In genomic region chr2:63334910-63335309, GRCh38 we compare ENCODE assay signal across 27 cellular contexts.
DNase-seq lines count a peak whose midpoint lies in the region; ATAC-seq, FAIRE-seq and TF ChIP-seq lines count a peak whose summit lies in the region.
"Had no signal": no experiment of that assay in that cellular context is flagged by ENCODE, and none has a peak within 500 bp of the region (broad histone marks: within the 10 kb centered on the region; RNA-seq: fewer than 3 reads in every experiment).

No MANE protein-coding gene starts in this region.

- H3K4me2 ChIP-seq in H9 (ENCODE audit: insufficient read depth, insufficient read length, low read length) (no peak overlapping the region), Loucy (ENCODE audit: low read depth, low read length, poor library complexity, severe bottlenecking) (peak overlapping the region; percentile 60), neuronal stem cell (ENCODE audit: insufficient read depth, low read length, poor library complexity, severe bottlenecking) (no peak overlapping the region)
- H3K4me2 ChIP-seq: A549; BLaER1 treated with 17β-estradiol and CSF1 and Interleukin-3, amounts not matched to agents 10 nM and 100 nM had no signal

- H3K9me3 ChIP-seq in H9 (ENCODE audit: control insufficient read depth, low read depth, low read length): no peaks in the 10 kb centered on the region
- no peaks in the 10 kb centered on the region for H3K9me3 ChIP-seq in Loucy (ENCODE audit: insufficient read depth, low read depth, low read length)
- peaks cover 11% of the 10 kb centered on the region for H3K9me3 ChIP-seq in endodermal cell (ENCODE audit: control insufficient read depth, low read length)
- H3K9me3 ChIP-seq in iPS-20b (ENCODE audit: insufficient read depth, low read depth, low read length): no peaks in the 10 kb centered on the region
- H3K9me3 ChIP-seq in gastrocnemius medialis: no peaks in the 10 kb centered on the region
- no peaks in the 10 kb centered on the region for H3K9me3 ChIP-seq in neuronal stem cell (replicated peaks in 1 of 2; ENCODE audit: control insufficient read depth in 2 of 2, insufficient read depth in 1 of 2, low read depth in 1 of 2, low read length in 2 of 2)
- H3K9me3 ChIP-seq in kidney (ENCODE audit: control insufficient read depth in 1 of 2, low read length in 2 of 2): no peaks in the 10 kb centered on the region
- H3K9me3 ChIP-seq: BE2C had no signal

- no peak for TF ChIP-seq CTCF in H9 (conservative IDR thresholded peaks at IDR 0.05)
- no peak for TF ChIP-seq CTCF in Loucy (conservative IDR thresholded peaks at IDR 0.05; ENCODE audit: low read length)
- TF ChIP-seq CTCF in endodermal cell (conservative IDR thresholded peaks at IDR 0.05): no peak
- TF ChIP-seq CTCF in gastrocnemius medialis (IDR thresholded peaks at IDR 0.05 in 4 of 5, conservative IDR thresholded peaks at IDR 0.05 in 1 of 5): no peak
- TF ChIP-seq CTCF in kidney (IDR thresholded peaks at IDR 0.05; ENCODE audit: borderline replicate concordance, extremely low read depth, insufficient read depth): no peak

- H3K79me2 ChIP-seq in H9 (ENCODE audit: insufficient read depth, low read length) (no peaks in the 10 kb centered on the region), Loucy (ENCODE audit: insufficient read depth, low read length) (no peaks in the 10 kb centered on the region)

- H3K14ac ChIP-seq in H9 (ENCODE audit: insufficient read depth, low read length): no peak overlapping the region
- H3K14ac ChIP-seq in neuronal stem cell (ENCODE audit: low read length): no peak overlapping the region

- H2AFZ ChIP-seq in H9 (ENCODE audit: low read length): no peak overlapping the region
- no peak overlapping the region for H2AFZ ChIP-seq in Loucy (ENCODE audit: low read length)
- no peak overlapping the region for H2AFZ ChIP-seq in neuronal stem cell (ENCODE audit: low read length)

- H3K23me2 ChIP-seq in H9 (ENCODE audit: insufficient read length, low read depth, low read length, poor library complexity, severe bottlenecking): no peaks in the 10 kb centered on the region

- in situ Hi-C loops in gastrocnemius medialis (cut with MboI; ENCODE audit: low sequenced_read_pairs in 4 of 4): no loop called here

- no peak overlapping the region for H2BK5ac ChIP-seq in H9 (ENCODE audit: insufficient read length, low read length)
- H2BK5ac ChIP-seq in neuronal stem cell (ENCODE audit: low read length): no peak overlapping the region

- H2BK15ac ChIP-seq in H9 (ENCODE audit: low read depth, low read length) (no peak overlapping the region), neuronal stem cell (ENCODE audit: low read length) (no peak overlapping the region)

- no CpG with 5 or more reads among the region's 1 CpG for WGBS in H9 (ENCODE audit: extremely low coverage, insufficient read length, low lambda C conversion rate)
- WGBS in endodermal cell (ENCODE audit: insufficient coverage in 1 of 2, insufficient read length in 1 of 2), 2 experiments: 33% methylated on average over 1 of the region's 1 CpG; no CpG with 5 or more reads in 1 of the 2 experiments
- WGBS in neuronal stem cell (ENCODE audit: extremely low coverage in 2 of 2, insufficient read length in 2 of 2, insufficient replicate concordance in 1 of 2), 2 donors: no CpG with 5 or more reads among the region's 1 CpG

- H4K8ac ChIP-seq in H9 (replicated peaks; ENCODE audit: insufficient read length, low read depth, low read length): no peak overlapping the region
- H4K8ac ChIP-seq in neuronal stem cell (ENCODE audit: low read depth, low read length): no peak overlapping the region

- H3K27ac Mint-ChIP-seq in H9 (peak overlapping the region; percentile 46 to 52 (median 47); a peak in 6 of 7 replicates), endodermal cell (no peak overlapping the region)
- no peak overlapping the region for H3K27ac Mint-ChIP-seq in activated naive CD8-positive, alpha-beta T cell treated with anti-CD3 and anti-CD28 coated beads for 36 hours
- H3K27ac Mint-ChIP-seq: CD14-positive monocyte; CD4-positive, alpha-beta T cell had no signal

- H4K5ac ChIP-seq in H9 (ENCODE audit: insufficient read length, low read depth, low read length): no peak overlapping the region

- H4K20me1 ChIP-seq in H9 (ENCODE audit: control insufficient read depth, insufficient read depth, insufficient read length) (no peaks in the 10 kb centered on the region), Loucy (ENCODE audit: insufficient read depth, low read length, poor library complexity, severe bottlenecking) (no peaks in the 10 kb centered on the region)
- H4K20me1 ChIP-seq: BLaER1 treated with 17β-estradiol and CSF1 and Interleukin-3, amounts not matched to agents 10 nM and 100 nM had no signal

- H4K91ac ChIP-seq in H9 (ENCODE audit: insufficient read length, low read depth, low read length): no peak overlapping the region
- no peak overlapping the region for H4K91ac ChIP-seq in neuronal stem cell (ENCODE audit: low read depth, low read length, poor library complexity)

- H3K27ac ChIP-seq in H9 (ENCODE audit: insufficient read length, low read depth, low read length): no peak overlapping the region
- H3K27ac ChIP-seq in endodermal cell (ENCODE audit: low read depth, low read length): no peak overlapping the region
- peak overlapping the region; percentile 78 for H3K27ac ChIP-seq in iPS-20b (ENCODE audit: low read length)
- H3K27ac ChIP-seq in gastrocnemius medialis: no peak overlapping the region
- H3K27ac ChIP-seq in neuronal stem cell (replicated peaks; ENCODE audit: low read length): no peak overlapping the region
- no peak overlapping the region for H3K27ac ChIP-seq in kidney (ENCODE audit: low read depth in 2 of 2, low read length in 2 of 2)
- H3K27ac ChIP-seq: A549; BLaER1 treated with 17β-estradiol and CSF1 and Interleukin-3, amounts not matched to agents 10 nM and 100 nM had no signal

- DNase-seq in H9 (no peak), endodermal cell (no peak), gastrocnemius medialis (no peak), neuronal stem cell (ENCODE audit: low spot score) (no peak), kidney (no peak)
- DNase-seq in activated naive CD8-positive, alpha-beta T cell treated with anti-CD3 and anti-CD28 coated beads for 36 hours: no peak
- DNase-seq: 8988T; ACHN; AML-193; BE2C; CD4-positive, alpha-beta T cell; CD8-positive, alpha-beta memory T cell; DMS 273 treated with DMSO at 0.1 percent for 48 hours; DMS79; EL; GDM1; GOT3; H7 had no signal

- H2BK120ac ChIP-seq in H9 (ENCODE audit: low read depth, low read length, poor library complexity, severe bottlenecking): no peak overlapping the region
- no peak overlapping the region for H2BK120ac ChIP-seq in neuronal stem cell (ENCODE audit: low read depth, low read length)

- peaks cover 2 to 6% of the 10 kb centered on the region in 2 experiments; a peak in 3 of 5 replicates for H3K9me3 Mint-ChIP-seq in H9
- peaks cover 13% of the 10 kb centered on the region for H3K9me3 Mint-ChIP-seq in endodermal cell
- peaks cover 14% of the 10 kb centered on the region for H3K9me3 Mint-ChIP-seq in activated naive CD8-positive, alpha-beta T cell treated with anti-CD3 and anti-CD28 coated beads for 36 hours

- H3K27me3 ChIP-seq in H9 (ENCODE audit: insufficient read depth, low read length) (no peaks in the 10 kb centered on the region), Loucy (ENCODE audit: insufficient read depth, low read length, poor library complexity, severe bottlenecking) (no peaks in the 10 kb centered on the region), endodermal cell (ENCODE audit: control insufficient read depth, insufficient read depth, low read length, poor library complexity, severe bottlenecking) (no peaks in the 10 kb centered on the region), iPS-20b (ENCODE audit: insufficient read depth, low read length) (no peaks in the 10 kb centered on the region), gastrocnemius medialis (no peaks in the 10 kb centered on the region), neuronal stem cell (ENCODE audit: control insufficient read depth in 3 of 3, insufficient read depth in 3 of 3, low read depth in 1 of 3, low read length in 3 of 3) (no peaks in the 10 kb centered on the region)
- H3K27me3 ChIP-seq: BE2C; BLaER1 treated with 17β-estradiol and CSF1 and Interleukin-3, amounts not matched to agents 10 nM and 100 nM had no signal

- H3K79me1 ChIP-seq in H9 (ENCODE audit: insufficient read depth, low read depth, low read length, poor library complexity, severe bottlenecking) (no peaks in the 10 kb centered on the region), neuronal stem cell (ENCODE audit: low read depth, low read length) (no peaks in the 10 kb centered on the region)

- no peak overlapping the region for H3K9ac ChIP-seq in H9 (ENCODE audit: extremely low read depth, insufficient read length, low read length)
- peak overlapping the region; percentile 17 for H3K9ac ChIP-seq in Loucy (ENCODE audit: low read depth, low read length, poor library complexity, severe bottlenecking)
- no peak overlapping the region for H3K9ac ChIP-seq in endodermal cell (ENCODE audit: extremely low read depth, low read length, poor library complexity, severe bottlenecking)
- H3K9ac ChIP-seq in iPS-20b (ENCODE audit: low read depth, low read length): peak overlapping the region; percentile 26; the same call in 1 of the 2 replicates
- H3K9ac ChIP-seq in neuronal stem cell (ENCODE audit: low read depth, low read length, poor library complexity): no peak overlapping the region
- H3K9ac ChIP-seq in kidney (ENCODE audit: low read length in 2 of 2): no peak overlapping the region
- H3K9ac ChIP-seq: BLaER1 treated with 17β-estradiol and CSF1 and Interleukin-3, amounts not matched to agents 10 nM and 100 nM had no signal

- H3K4ac ChIP-seq in H9 (ENCODE audit: low read depth, low read length): no peak overlapping the region
- H3K4ac ChIP-seq in neuronal stem cell (ENCODE audit: low read length): no peak overlapping the region

- no peaks in the 10 kb centered on the region for H3K9me2 ChIP-seq in Loucy (replicated peaks; ENCODE audit: low read depth, low read length)

- H2BK12ac ChIP-seq in H9 (ENCODE audit: insufficient read length, low read depth, low read length) (no peak overlapping the region), neuronal stem cell (ENCODE audit: low read length) (no peak overlapping the region)

- H3K23ac ChIP-seq in H9 (ENCODE audit: insufficient read length, low read depth, low read length): no peak overlapping the region
- no peak overlapping the region for H3K23ac ChIP-seq in neuronal stem cell (ENCODE audit: low read depth, low read length, poor library complexity)

- H3K18ac ChIP-seq in H9 (ENCODE audit: insufficient read length, low read depth, low read length) (no peak overlapping the region), neuronal stem cell (ENCODE audit: low read length) (no peak overlapping the region)

- H3K56ac ChIP-seq in H9 (ENCODE audit: insufficient read length, low read depth, low read length): no peak overlapping the region

- H3K36me3 ChIP-seq in Loucy (ENCODE audit: insufficient read depth, low read length) (no peaks in the 10 kb centered on the region), endodermal cell (ENCODE audit: control insufficient read depth, insufficient read depth, low read length) (no peaks in the 10 kb centered on the region), iPS-20b (ENCODE audit: insufficient read depth, low read depth, low read length) (no peaks in the 10 kb centered on the region), gastrocnemius medialis (no peaks in the 10 kb centered on the region), neuronal stem cell (replicated peaks in 1 of 2; ENCODE audit: control insufficient read depth in 2 of 2, insufficient read depth in 2 of 2, low read length in 2 of 2) (no peaks in the 10 kb centered on the region), kidney (ENCODE audit: control insufficient read depth in 1 of 2, insufficient read depth in 2 of 2, low read length in 2 of 2) (no peaks in the 10 kb centered on the region)
- H3K36me3 ChIP-seq: BE2C; BLaER1 treated with 17β-estradiol and CSF1 and Interleukin-3, amounts not matched to agents 10 nM and 100 nM had no signal

- no peak overlapping the region for H2AK5ac ChIP-seq in H9 (ENCODE audit: insufficient read length, low read length)
- H2AK5ac ChIP-seq in neuronal stem cell (ENCODE audit: low read depth, low read length): no peak overlapping the region

- H3K36me3 Mint-ChIP-seq in H9 (ENCODE audit: insufficient read depth in 1 of 3, low read depth in 3 of 3) (peaks cover 3 to 15% (median 9%) of the 10 kb centered on the region in 3 experiments; a peak in 5 of 7 replicates), endodermal cell (ENCODE audit: low read depth) (peaks cover 10% of the 10 kb centered on the region)
- peaks cover 13% of the 10 kb centered on the region for H3K36me3 Mint-ChIP-seq in activated naive CD8-positive, alpha-beta T cell treated with anti-CD3 and anti-CD28 coated beads for 36 hours
- H3K36me3 Mint-ChIP-seq: CD14-positive monocyte had no signal

- H2BK20ac ChIP-seq in H9 (ENCODE audit: low read depth, low read length, poor library complexity, severe bottlenecking): no peak overlapping the region

- H3K4me3 ChIP-seq in Loucy (ENCODE audit: low read length, poor library complexity, severe bottlenecking) (no peak overlapping the region), endodermal cell (ENCODE audit: low read length) (peak overlapping the region; percentile 50), iPS-20b (ENCODE audit: low read length) (peak overlapping the region; percentile 17), gastrocnemius medialis (no peak overlapping the region), neuronal stem cell (ENCODE audit: low read length in 2 of 2) (no peak overlapping the region), kidney (ENCODE audit: low read length in 2 of 2) (no peak overlapping the region)
- H3K4me3 ChIP-seq: A549; BLaER1 treated with 17β-estradiol and CSF1 and Interleukin-3, amounts not matched to agents 10 nM and 100 nM; GM12878 had no signal

- no peak for FAIRE-seq in kidney (lab: Jason Lieb, UNC)
- FAIRE-seq: A549, D721Med, GM12878, GM19239 had no signal

- peaks cover 34 to 38% of the 10 kb centered on the region in 2 experiments for H3K4me1 Mint-ChIP-seq in H9
- peaks cover 33% of the 10 kb centered on the region for H3K4me1 Mint-ChIP-seq in endodermal cell
- H3K4me1 Mint-ChIP-seq in activated naive CD8-positive, alpha-beta T cell treated with anti-CD3 and anti-CD28 coated beads for 36 hours: no peaks in the 10 kb centered on the region
- H3K4me1 Mint-ChIP-seq: CD14-positive monocyte; CD8-positive, alpha-beta memory T cell had no signal

- H3K4me3 Mint-ChIP-seq in H9: peak overlapping the region in 1 of 2 experiments; percentile 33; a peak in 2 of 5 replicates
- H3K4me3 Mint-ChIP-seq in endodermal cell: peak overlapping the region; percentile 0
- H3K4me3 Mint-ChIP-seq in activated naive CD8-positive, alpha-beta T cell treated with anti-CD3 and anti-CD28 coated beads for 36 hours: no peak overlapping the region
- H3K4me3 Mint-ChIP-seq: CD14-positive monocyte; CD4-positive, alpha-beta T cell; CD8-positive, alpha-beta memory T cell had no signal

- intact Hi-C loops in gastrocnemius medialis (cut with DNase I; ENCODE audit: low total_unique reads) (no loop called here), kidney (cut with DNase I) (no loop called here)

- no peak overlapping the region for H3T11ph ChIP-seq in H9 (ENCODE audit: low read length)

- TF ChIP-seq POLR2A in gastrocnemius medialis (IDR thresholded peaks at IDR 0.05): no peak

- H3K4me1 ChIP-seq in H9 (ENCODE audit: insufficient read depth, low read length) (no peaks in the 10 kb centered on the region; the same call in 1 of the 2 replicates), Loucy (ENCODE audit: insufficient read depth, low read length, poor library complexity, severe bottlenecking) (peaks cover 36% of the 10 kb centered on the region), endodermal cell (ENCODE audit: control insufficient read depth, insufficient read depth, low read length) (peaks cover 5% of the 10 kb centered on the region), iPS-20b (ENCODE audit: insufficient read depth, low read length) (peaks cover 27% of the 10 kb centered on the region; the same call in 1 of the 2 replicates), gastrocnemius medialis (no peaks in the 10 kb centered on the region), neuronal stem cell (ENCODE audit: control insufficient read depth in 2 of 2, insufficient read depth in 1 of 2, low read depth in 1 of 2, low read length in 2 of 2) (no peaks in the 10 kb centered on the region), kidney (ENCODE audit: control insufficient read depth in 1 of 2, insufficient read depth in 1 of 2, low read depth in 1 of 2, low read length in 2 of 2) (no peaks in the 10 kb centered on the region)
- H3K4me1 ChIP-seq: A549; BE2C; BLaER1 treated with 17β-estradiol and CSF1 and Interleukin-3, amounts not matched to agents 10 nM and 100 nM had no signal

- H3K27me3 Mint-ChIP-seq in H9 (ENCODE audit: low read depth) (no peaks in the 10 kb centered on the region), endodermal cell (ENCODE audit: insufficient read depth) (no peaks in the 10 kb centered on the region)
- H3K27me3 Mint-ChIP-seq in activated naive CD8-positive, alpha-beta T cell treated with anti-CD3 and anti-CD28 coated beads for 36 hours: no peaks in the 10 kb centered on the region
- H3K27me3 Mint-ChIP-seq: CD4-positive, alpha-beta T cell; CD8-positive, alpha-beta memory T cell had no signal

- peaks cover 3% of the 10 kb centered on the region; the same call in 1 of the 2 replicates for H3F3A ChIP-seq in Loucy (ENCODE audit: low read depth)

- ATAC-seq in gastrocnemius medialis: no peak
- ATAC-seq: A549, GM12878, HCT116 had no signal

Comparison
In these comparisons a context has a peak if more than half of its experiments do, and no peak if none do; other contexts are left out.
1. H3K9ac ChIP-seq: peak in Loucy (single experiment) and iPS-20b (single experiment); none in H9 (single experiment), endodermal cell (single experiment), neuronal stem cell (single experiment) and kidney (0 of 2).
2. H3K27ac Mint-ChIP-seq: peak in H9 (3 of 3); none in endodermal cell (single experiment) and activated naive CD8-positive, alpha-beta T cell treated with anti-CD3 and anti-CD28 coated beads for 36 hours (single experiment).
3. H3K4me3 ChIP-seq: peak in endodermal cell (single experiment) and iPS-20b (single experiment); none in Loucy (single experiment), gastrocnemius medialis (0 of 4), neuronal stem cell (0 of 2) and kidney (0 of 2).